9 cellular contexts compared by ENCODE assay signal in the genomic region with DNA sequence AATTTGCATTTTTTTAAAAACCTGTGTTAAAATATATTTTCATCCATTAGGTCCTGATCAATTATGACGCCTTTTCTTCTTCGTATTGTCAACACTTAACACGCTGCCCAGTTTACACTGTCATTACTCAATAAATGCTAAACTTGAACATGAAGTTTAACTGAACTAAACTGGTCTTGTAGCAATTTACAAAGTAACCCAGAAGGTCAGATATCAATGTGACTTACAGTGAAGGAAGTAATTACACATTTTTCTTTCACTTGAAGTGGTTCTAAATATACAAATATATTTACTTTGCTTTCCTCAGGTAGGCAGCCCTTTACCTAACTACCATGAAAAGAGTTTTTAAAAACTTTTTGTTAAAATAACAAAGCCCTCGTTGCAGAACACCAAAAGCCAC.
"Had no signal": no experiment of that assay in that cellular context is flagged by ENCODE, and none has a peak within 500 bp of the region (broad histone marks: within the 10 kb centered on the region; RNA-seq: fewer than 3 reads in every experiment).

No MANE protein-coding gene starts in this region.

- DNase-seq: GM23248, GOT3, H7, HFFc6, IMR-90, KG1 had no signal

- FAIRE-seq: K562 had no signal

- ATAC-seq: HCT116, K562 had no signal

- H3K4me3 ChIP-seq: GM23248, HAP-1, K562 had no signal

- H3K9me3 ChIP-seq: HAP-1 had no signal

- H3K4me1 ChIP-seq: HAP-1 had no signal

- H3K27ac ChIP-seq: GM23248 had no signal

- H3K36me3 ChIP-seq: HAP-1 had no signal
